ENCODE assay signal across 15 cellular contexts in the genomic region with DNA sequence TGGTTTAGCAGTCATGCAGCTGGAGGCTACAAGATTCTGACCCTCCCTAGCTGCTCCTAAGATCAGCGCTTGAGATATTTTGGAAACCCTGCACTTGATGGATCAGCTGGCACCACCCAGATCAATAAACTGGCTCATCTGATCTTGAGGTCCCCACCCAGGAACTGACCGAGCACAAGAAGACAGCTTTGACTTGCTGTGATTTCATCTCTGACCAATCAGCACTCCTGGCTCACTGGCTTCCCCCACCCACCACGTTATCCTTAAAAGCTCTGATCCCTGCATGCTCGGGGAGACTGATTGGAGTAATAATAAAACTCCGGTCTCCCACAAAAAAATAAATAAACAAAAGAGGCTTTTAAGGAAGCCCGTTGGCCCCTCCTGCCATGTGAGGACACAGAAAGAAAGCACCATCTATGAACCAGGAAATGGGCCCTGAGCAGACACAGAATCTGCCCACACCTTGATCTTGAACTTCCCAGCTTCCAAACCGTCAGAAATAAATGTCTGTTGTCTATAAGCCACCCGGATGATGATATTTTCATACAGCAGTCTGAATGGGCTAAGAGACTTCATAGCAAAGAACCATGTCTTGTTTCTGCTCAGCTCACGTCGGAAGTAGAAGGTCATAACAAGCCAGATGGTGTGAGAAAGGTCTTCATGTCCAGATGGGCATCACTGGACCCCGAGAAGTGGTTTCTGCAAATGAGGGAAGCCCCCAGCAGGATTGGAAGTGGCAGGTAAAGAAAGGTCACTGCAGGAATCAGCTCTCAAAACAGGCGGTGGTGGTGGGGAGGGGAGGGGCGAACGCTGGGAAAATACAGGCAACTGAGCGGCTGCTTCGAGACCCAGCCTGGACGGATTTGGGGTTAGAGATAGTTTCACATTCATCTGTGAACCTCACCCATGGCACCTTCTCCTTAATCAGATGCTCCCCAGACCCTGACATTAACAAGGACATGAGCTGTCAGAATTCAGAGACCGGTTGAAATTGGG.
"Had no signal": no experiment of that assay in that cellular context is flagged by ENCODE, and none has a peak within 500 bp of the region (broad histone marks: within the 10 kb centered on the region; RNA-seq: fewer than 3 reads in every experiment).

No MANE protein-coding gene starts in this region.

- H3K27me3 Mint-ChIP-seq: activated B cell treated with CpG ODN at 0.5 μM for 24 hours; activated naive CD8-positive, alpha-beta T cell treated with anti-CD3 and anti-CD28 coated beads, Interleukin-2, amount 50 U/mL, for 24 hours had no signal

- H3K27ac Mint-ChIP-seq: activated B cell treated with CpG ODN at 0.5 μM for 24 hours; activated naive CD4-positive, alpha-beta T cell treated with anti-CD3 and anti-CD28 coated beads for 36 hours; activated naive CD8-positive, alpha-beta T cell treated with anti-CD3 and anti-CD28 coated beads, Interleukin-2, amount 50 U/mL, for 24 hours; activated T-helper 1 cell treated with anti-CD3 and anti-CD28 coated beads, Interleukin-12 subunit alpha, Interleukin-12 subunit beta, Interleukin-2, Interleukin-4 antibody, amounts not matched to agents 30 ng/mL and 10 ng/mL and 1 ng/mL, durations not matched to agents 14 hours and 24 hours and 36 hours; mesothelial cell of epicardium; stimulated activated naive B cell treated with anti-CD40 and anti-IgM and Interleukin-4, amounts not matched to agents 10 μg/mL and 1 μg/mL and 100 μg/mL, for 72 hours had no signal

- ATAC-seq: activated naive CD8-positive, alpha-beta T cell treated with anti-CD3 and anti-CD28 coated beads, Interleukin-2, amount 50 U/mL, for 24 hours; lower lobe of right lung; stimulated activated naive B cell treated with anti-CD40 and anti-IgM and Interleukin-4, amounts not matched to agents 10 μg/mL and 1 μg/mL and 100 μg/mL, for 72 hours had no signal

- H3K4me3 Mint-ChIP-seq: activated B cell treated with CpG ODN at 0.5 μM for 24 hours; activated naive CD4-positive, alpha-beta T cell treated with anti-CD3 and anti-CD28 coated beads for 36 hours; activated naive CD8-positive, alpha-beta T cell treated with anti-CD3 and anti-CD28 coated beads, Interleukin-2, amount 50 U/mL, for 24 hours; activated T-helper 1 cell treated with anti-CD3 and anti-CD28 coated beads, Interleukin-12 subunit alpha, Interleukin-12 subunit beta, Interleukin-2, Interleukin-4 antibody, amounts not matched to agents 30 ng/mL and 10 ng/mL and 1 ng/mL, durations not matched to agents 14 hours and 24 hours and 36 hours; mesothelial cell of epicardium; stimulated activated naive B cell treated with anti-CD40 and anti-IgM and Interleukin-4, amounts not matched to agents 10 μg/mL and 1 μg/mL and 100 μg/mL, for 72 hours had no signal

- H3K4me3 ChIP-seq: ascending aorta, lower lobe of right lung, thyroid gland, vagina had no signal

- H3K4me1 ChIP-seq: ascending aorta, lower lobe of right lung, parathyroid adenoma, thyroid gland had no signal

- DNase-seq: activated B cell treated with CpG ODN at 0.5 μM for 24 hours; activated CD4-positive, alpha-beta T cell treated with anti-CD3 and anti-CD28 coated beads, Interleukin-2, amount 50 U/mL, for 1 hour; activated naive CD4-positive, alpha-beta T cell treated with anti-CD3 and anti-CD28 coated beads for 36 hours; activated naive CD8-positive, alpha-beta T cell treated with anti-CD3 and anti-CD28 coated beads, Interleukin-2, amount 50 U/mL, for 24 hours; kidney glomerular epithelial cell; lower lobe of right lung; stimulated activated CD4-positive, alpha-beta T cell treated with anti-CD3 and anti-CD28 coated beads, Interleukin-4, amount 100 ng/mL, for 1 hour; stimulated activated naive B cell treated with anti-CD40 and anti-IgM and Interleukin-4, amounts not matched to agents 10 μg/mL and 1 μg/mL and 100 μg/mL, for 72 hours; T-helper 2 cell; thyroid gland had no signal

- H3K9me3 ChIP-seq: ascending aorta, lower lobe of right lung, thyroid gland, vagina had no signal

- H3K36me3 ChIP-seq: ascending aorta, lower lobe of right lung, thyroid gland, vagina had no signal

- H3K4me1 Mint-ChIP-seq: activated B cell treated with CpG ODN at 0.5 μM for 24 hours; stimulated activated naive B cell treated with anti-CD40 and anti-IgM and Interleukin-4, amounts not matched to agents 10 μg/mL and 1 μg/mL and 100 μg/mL, for 72 hours had no signal
